ENCODE assay signal across 8 cellular contexts in the genomic region with DNA sequence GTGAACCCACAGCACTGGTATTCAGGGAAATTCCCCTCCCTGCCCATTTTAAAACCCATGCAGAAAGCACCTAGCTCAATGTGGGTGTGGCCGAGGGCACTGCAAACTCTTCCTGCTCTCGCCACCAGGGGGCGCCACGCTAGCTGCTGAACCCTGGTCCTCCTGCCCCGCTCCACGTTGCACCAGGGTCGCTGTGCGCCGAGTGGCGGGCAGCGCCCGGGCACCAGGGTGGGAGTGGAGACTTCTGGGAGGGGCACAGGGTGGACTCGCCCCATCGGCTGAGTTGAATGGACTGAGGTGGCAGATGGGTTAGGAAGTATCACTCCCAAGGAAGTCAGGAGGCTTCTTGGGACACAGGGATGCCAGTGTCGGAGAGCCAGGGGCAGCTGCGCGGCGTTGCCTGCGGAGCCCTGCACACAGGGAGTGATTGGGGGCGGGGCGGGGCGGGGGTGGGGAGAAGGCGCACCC. TPM values are rescaled to one million over a fixed set of nuclear protein-coding genes. Genes with fewer than 3 reads are reported as not detected.
DNase-seq lines count a peak whose midpoint lies in the region; ATAC-seq, FAIRE-seq and TF ChIP-seq lines count a peak whose summit lies in the region.

No MANE protein-coding gene starts in this region.

- DNase-seq in AG08395 (ENCODE audit: low spot score) (peak; percentile 73), NCI-H69 (lab: John Stamatoyannopoulos, UW) (peak; percentile 67), erythroblast (lab: John Stamatoyannopoulos, UW) (peak; percentile 62 to 78), pancreas (peak in 5 of 6 donors; percentile 21 to 86 (median 67)), vagina (ENCODE audit: extremely low spot score in 2 of 2) (peak; percentile 62 to 82)
- DNase-seq in activated CD8-positive, alpha-beta memory T cell treated with anti-CD3 and anti-CD28 coated beads for 4 hours (ENCODE audit: low read depth in 2 of 2), result peak; percentile 40 to 52

- no peaks in the 10 kb centered on the region for H3K27me3 ChIP-seq in pancreas
- H3K27me3 ChIP-seq in vagina, result no peaks in the 10 kb centered on the region

- H3K4me1 ChIP-seq in pancreas (no peaks in the 10 kb centered on the region), vagina (no peaks in the 10 kb centered on the region)

- H3K27ac ChIP-seq in pancreas (no peak overlapping the region), vagina (no peak overlapping the region)

- FAIRE-seq in pancreas (lab: Jason Lieb, UNC), result no peak

- H3K9me3 ChIP-seq in pancreas (no peaks in the 10 kb centered on the region), vagina (no peaks in the 10 kb centered on the region)

- H3K36me3 ChIP-seq in pancreas, result no peaks in the 10 kb centered on the region
- H3K36me3 ChIP-seq in vagina, result no peaks in the 10 kb centered on the region

- ATAC-seq in GM18861 (IDR thresholded peaks at IDR 0.05; ENCODE audit: unreplicated experiment) (peak; percentile 63), HG03342 (IDR thresholded peaks at IDR 0.05; ENCODE audit: unreplicated experiment) (peak; percentile 68), pancreas (peak; percentile 54 to 85 (median 74))

- H3K4me3 ChIP-seq in pancreas (no peak overlapping the region), vagina (no peak overlapping the region)

- intact Hi-C loops in pancreas (cut with DNase I), result no loop called here
- intact Hi-C loops in vagina (cut with DNase I), result no loop called here

- WGBS in pancreas, 2 donors, result 12 to 22% methylated on average over 20 to 23 of the region's 23 CpGs

- TF ChIP-seq POLR2A in erythroblast (IDR thresholded peaks at IDR 0.05; ENCODE audit: low read length) (no peak), vagina (IDR thresholded peaks at IDR 0.05) (no peak)

- peak; percentile 67 to 81 (median 75) for TF ChIP-seq CTCF in pancreas (IDR thresholded peaks at IDR 0.05)
- TF ChIP-seq CTCF in vagina (IDR thresholded peaks at IDR 0.05), result peak in 2 of 3 experiments; percentile 11 to 40

RNA-seq across cellular contexts. Expression of a gene that starts 48.1 kb away (rescaled TPM):
- total RNA-seq in pancreas, result under 1 TPM; 0.12 to 0.47 (median 0.36) TPM
- polyA plus RNA-seq in pancreas, result under 1 TPM; 0.04 to 0.07 TPM
- total RNA-seq in vagina, result 11.5 TPM
